Comparison of ENCODE assay signal across 8 cellular contexts in genomic region chr1:21324368-21325137, GRCh38. TPM values are rescaled to one million over a fixed set of nuclear protein-coding genes. Genes with fewer than 3 reads are reported as not detected.
DNase-seq lines count a peak whose midpoint lies in the region; ATAC-seq lines count a peak whose summit lies in the region.

No MANE protein-coding gene starts in this region.

- ATAC-seq in GM21576 (IDR thresholded peaks at IDR 0.05; ENCODE audit: unreplicated experiment) = no peak

- H3K4me3 ChIP-seq in duodenal mucosa (ENCODE audit: low read depth in 1 of 2, low read length in 2 of 2) = peak overlapping the region; percentile 18 to 37
- H3K4me3 ChIP-seq in muscle layer of duodenum (ENCODE audit: low read depth in 1 of 2, low read length in 2 of 2) = peak overlapping the region; percentile 1 to 27

- H3K27ac ChIP-seq in duodenal mucosa (ENCODE audit: low read depth, low read length) (peak overlapping the region; percentile 86), muscle layer of duodenum (ENCODE audit: low read length) (peak overlapping the region; percentile 72)

- DNase-seq in DMS79 treated with DMSO at 0.1 percent for 48 hours (lab: John Stamatoyannopoulos, UW) (peak; percentile 85), M059J (ENCODE audit: low read depth) (peak; percentile 99), SK-N-DZ (ENCODE audit: low spot score) (no peak)
- peak; percentile 53 to 80 for DNase-seq in activated CD4-positive, alpha-beta T cell treated with anti-CD3 and anti-CD28 coated beads, Interleukin-2, amount 50 U/mL, for 24 hours (ENCODE audit: low read depth in 1 of 2, low spot score in 1 of 2)
- DNase-seq in stimulated activated CD8-positive, alpha-beta memory T cell treated with anti-CD3 and anti-CD28 coated beads, Interleukin-7, amount 100 ng/mL, for 24 hours (ENCODE audit: low read depth) = peak; percentile 45

- no peaks in the 10 kb centered on the region for H3K36me3 ChIP-seq in duodenal mucosa (ENCODE audit: control insufficient read depth in 1 of 2, insufficient read depth in 2 of 2, low read length in 2 of 2)
- H3K36me3 ChIP-seq in muscle layer of duodenum (ENCODE audit: control insufficient read depth in 1 of 2, insufficient read depth in 2 of 2, low read length in 2 of 2) = no peaks in the 10 kb centered on the region

- H3K4me1 ChIP-seq in duodenal mucosa (ENCODE audit: control insufficient read depth in 1 of 2, insufficient read depth in 2 of 2, low read length in 2 of 2) (peaks cover 47 to 51% of the 10 kb centered on the region in 2 donors), muscle layer of duodenum (ENCODE audit: control insufficient read depth in 1 of 2, insufficient read depth in 2 of 2, low read length in 2 of 2) (peaks cover 38 to 79% of the 10 kb centered on the region in 2 donors)

- peak overlapping the region; percentile 54 to 61 for H3K9ac ChIP-seq in duodenal mucosa (ENCODE audit: low read depth in 1 of 2, low read length in 2 of 2)

- H3K9me3 ChIP-seq in duodenal mucosa (ENCODE audit: control insufficient read depth in 1 of 2, low read length in 2 of 2) (no peaks in the 10 kb centered on the region), muscle layer of duodenum (ENCODE audit: control insufficient read depth in 1 of 2, low read length in 2 of 2) (no peaks in the 10 kb centered on the region)

- H3K27me3 ChIP-seq in duodenal mucosa (ENCODE audit: control insufficient read depth in 1 of 2, insufficient read depth in 2 of 2, low read length in 2 of 2) (no peaks in the 10 kb centered on the region), muscle layer of duodenum (ENCODE audit: low read depth, low read length) (no peaks in the 10 kb centered on the region)

RNA-seq across cellular contexts. Expression of gene ECE1, which starts 34.3 kb away (rescaled TPM):
- 88.5 and 125 TPM in 2 replicates for total RNA-seq in M059J (2014; rRNA removed; shearing (Covaris generic))
- polyA plus RNA-seq in SK-N-DZ (2014; cell fraction: cytosol; rRNA removed) = 17.4 and 17.5 TPM in 2 replicates
- polyA plus RNA-seq in SK-N-DZ (2014; cell fraction: nucleus; rRNA removed) = 6.6 and 9.1 TPM in 2 replicates
